In genomic region chr7:87882538-87882937, GRCh38 we compare ENCODE assay signal across 16 cellular contexts. TPM values are rescaled to one million over a fixed set of nuclear protein-coding genes. Genes with fewer than 3 reads are reported as not detected.
DNase-seq lines count a peak whose midpoint lies in the region; ATAC-seq and TF ChIP-seq lines count a peak whose summit lies in the region.
"Had no signal": no experiment of that assay in that cellular context is flagged by ENCODE, and none has a peak within 500 bp of the region (broad histone marks: within the 10 kb centered on the region; RNA-seq: fewer than 3 reads in every experiment).

No MANE protein-coding gene starts in this region.

- peaks cover 94% of the 10 kb centered on the region for H3K36me3 Mint-ChIP-seq in activated T-helper 17 cell treated with anti-CD3 and anti-CD28 coated beads, Interleukin-2, amount 50 U/mL, for 72 hours (ENCODE audit: low read depth)

- intact Hi-C loops in heart left ventricle (cut with DNase I): loop anchor here in 6 of 10 donors (10.0 kb wide), 2 partner anchors 378 to 568 kb away; no protein-coding TSS in a partner anchor

- no peak for TF ChIP-seq POLR2A in heart left ventricle (IDR thresholded peaks at IDR 0.05)

- H3K4me1 ChIP-seq in DOHH2 (ENCODE audit: control insufficient read depth, low read length) (peaks cover 46% of the 10 kb centered on the region), Loucy (ENCODE audit: insufficient read depth, low read length, poor library complexity, severe bottlenecking) (peaks cover 62% of the 10 kb centered on the region), heart left ventricle (peaks cover 0 to 12% (median 6%) of the 10 kb centered on the region in 12 donors)

- H3F3A ChIP-seq in DOHH2 (ENCODE audit: control insufficient read depth, insufficient read depth) (peaks cover 29% of the 10 kb centered on the region), Loucy (ENCODE audit: low read depth) (peaks cover 3% of the 10 kb centered on the region; the same call in 1 of the 2 replicates)

- no peak overlapping the region for H3K4me3 Mint-ChIP-seq in activated T-helper 17 cell treated with anti-CD3 and anti-CD28 coated beads, Interleukin-2, amount 50 U/mL, for 72 hours
- H3K4me3 Mint-ChIP-seq: B cell; CD8-positive, alpha-beta T cell; H9; IgD-negative memory B cell had no signal

- H3K9ac ChIP-seq in Loucy (ENCODE audit: low read depth, low read length, poor library complexity, severe bottlenecking): peak overlapping the region; percentile 37
- H3K9ac ChIP-seq: BLaER1 treated with 17β-estradiol and CSF1 and Interleukin-3, amounts not matched to agents 10 nM and 100 nM had no signal

- WGBS in heart left ventricle, 4 donors: 81 to 88% (median 83%) methylated on average over 2 of the region's 2 CpGs

- H3K4me2 ChIP-seq in DOHH2 (ENCODE audit: low read length) (peak overlapping the region; percentile 12; the same call in 1 of the 2 replicates), Loucy (ENCODE audit: low read depth, low read length, poor library complexity, severe bottlenecking) (peak overlapping the region; percentile 96)
- H3K4me2 ChIP-seq: BLaER1 treated with 17β-estradiol and CSF1 and Interleukin-3, amounts not matched to agents 10 nM and 100 nM had no signal

- H3K27me3 Mint-ChIP-seq in activated T-helper 17 cell treated with anti-CD3 and anti-CD28 coated beads, Interleukin-2, amount 50 U/mL, for 72 hours: no peaks in the 10 kb centered on the region
- H3K27me3 Mint-ChIP-seq: B cell, IgD-negative memory B cell had no signal

- no peaks in the 10 kb centered on the region for H3K9me3 ChIP-seq in DOHH2 (ENCODE audit: control insufficient read depth, insufficient read depth, low read length)
- H3K9me3 ChIP-seq in Loucy (ENCODE audit: insufficient read depth, low read depth, low read length): no peaks in the 10 kb centered on the region
- no peaks in the 10 kb centered on the region for H3K9me3 ChIP-seq in heart left ventricle
- H3K9me3 ChIP-seq: BLaER1 treated with 17β-estradiol and CSF1 and Interleukin-3, amounts not matched to agents 10 nM and 100 nM had no signal

- TF ChIP-seq CTCF in DOHH2 (IDR thresholded peaks at IDR 0.05; ENCODE audit: low read depth, low read length, poor library complexity, severe bottlenecking): no peak
- TF ChIP-seq CTCF in Loucy (conservative IDR thresholded peaks at IDR 0.05; ENCODE audit: low read length): no peak
- TF ChIP-seq CTCF in heart left ventricle (IDR thresholded peaks at IDR 0.05): no peak

- peaks cover 18% of the 10 kb centered on the region for H3K4me1 Mint-ChIP-seq in activated T-helper 17 cell treated with anti-CD3 and anti-CD28 coated beads, Interleukin-2, amount 50 U/mL, for 72 hours

- no peaks in the 10 kb centered on the region for H3K27me3 ChIP-seq in DOHH2 (ENCODE audit: control insufficient read depth, low read length)
- no peaks in the 10 kb centered on the region for H3K27me3 ChIP-seq in Loucy (ENCODE audit: insufficient read depth, low read length, poor library complexity, severe bottlenecking)
- no peaks in the 10 kb centered on the region for H3K27me3 ChIP-seq in heart left ventricle
- H3K27me3 ChIP-seq: BLaER1 treated with 17β-estradiol and CSF1 and Interleukin-3, amounts not matched to agents 10 nM and 100 nM had no signal

- H3K27ac Mint-ChIP-seq in activated T-helper 17 cell treated with anti-CD3 and anti-CD28 coated beads, Interleukin-2, amount 50 U/mL, for 72 hours: peak overlapping the region; percentile 67
- H3K27ac Mint-ChIP-seq: B cell, H9, IgD-negative memory B cell had no signal

- no peak overlapping the region for H2AFZ ChIP-seq in Loucy (ENCODE audit: low read length)

- H3K36me3 ChIP-seq in DOHH2 (ENCODE audit: control insufficient read depth, low read length) (peaks cover 97% of the 10 kb centered on the region), Loucy (ENCODE audit: insufficient read depth, low read length) (peaks cover 26% of the 10 kb centered on the region), heart left ventricle (peaks cover 0 to 24% (median 2%) of the 10 kb centered on the region in 9 donors)

- H3K79me2 ChIP-seq in DOHH2 (ENCODE audit: control insufficient read depth, low read length): peaks cover 95% of the 10 kb centered on the region
- H3K79me2 ChIP-seq in Loucy (ENCODE audit: insufficient read depth, low read length): peaks cover 96% of the 10 kb centered on the region

- H3K27ac ChIP-seq in DOHH2 (ENCODE audit: low read depth, low read length) (no peak overlapping the region), heart left ventricle (no peak overlapping the region)
- H3K27ac ChIP-seq: BLaER1 treated with 17β-estradiol and CSF1 and Interleukin-3, amounts not matched to agents 10 nM and 100 nM had no signal

- H3K9me3 Mint-ChIP-seq in activated T-helper 17 cell treated with anti-CD3 and anti-CD28 coated beads, Interleukin-2, amount 50 U/mL, for 72 hours: no peaks in the 10 kb centered on the region
- H3K9me3 Mint-ChIP-seq: CD8-positive, alpha-beta T cell; H9; IgD-negative memory B cell had no signal

- H3K9me2 ChIP-seq in DOHH2 (replicated peaks; ENCODE audit: control insufficient read depth, low read length): no peaks in the 10 kb centered on the region
- H3K9me2 ChIP-seq in Loucy (replicated peaks; ENCODE audit: low read depth, low read length): no peaks in the 10 kb centered on the region

- ATAC-seq in activated T-helper 17 cell treated with anti-CD3 and anti-CD28 coated beads, Interleukin-2, amount 50 U/mL, for 72 hours (replicated peaks): no peak
- ATAC-seq in heart left ventricle: no peak
- ATAC-seq: CD8-positive, alpha-beta T cell; HepG2 had no signal

- H4K20me1 ChIP-seq in DOHH2 (ENCODE audit: control insufficient read depth, insufficient read depth, low read depth, low read length) (peaks cover 27% of the 10 kb centered on the region), Loucy (ENCODE audit: insufficient read depth, low read length, poor library complexity, severe bottlenecking) (peaks cover 93% of the 10 kb centered on the region)

- H3K4me3 ChIP-seq in DOHH2 (ENCODE audit: low read length): no peak overlapping the region
- H3K4me3 ChIP-seq in Loucy (ENCODE audit: low read length, poor library complexity, severe bottlenecking): peak overlapping the region; percentile 99
- no peak overlapping the region for H3K4me3 ChIP-seq in heart left ventricle
- H3K4me3 ChIP-seq: BLaER1 treated with 17β-estradiol and CSF1 and Interleukin-3, amounts not matched to agents 10 nM and 100 nM had no signal

- DNase-seq in NCI-H1105 (lab: John Stamatoyannopoulos, UW): no peak
- no peak for DNase-seq in heart left ventricle
- DNase-seq in dermis blood vessel endothelial cell: no peak
- DNase-seq: Calu3; CD8-positive, alpha-beta T cell; DMS79 treated with DMSO at 0.1 percent for 48 hours; GOT3; H9; KBM-7 had no signal

RNA-seq across cellular contexts. Expression of gene DBF4, which starts 6.2 kb away (rescaled TPM):
- 10 to 100 TPM; 50.8 to 76.4 TPM for total RNA-seq in activated T-helper 17 cell treated with anti-CD3 and anti-CD28 coated beads, Interleukin-2, amount 50 U/mL, for 72 hours
- total RNA-seq in heart left ventricle (1 to 10 TPM; 1.0 to 7.8 (median 2.8) TPM), dermis blood vessel endothelial cell (13.8 and 28.6 TPM in 2 replicates)
- 1 to 10 TPM; 1.2 to 2.4 TPM for polyA plus RNA-seq in heart left ventricle

RNA-seq across cellular contexts. Expression of gene SLC25A40, which starts 6.4 kb away (rescaled TPM):
- 10 to 100 TPM; 45.1 to 47.1 TPM for total RNA-seq in activated T-helper 17 cell treated with anti-CD3 and anti-CD28 coated beads, Interleukin-2, amount 50 U/mL, for 72 hours
- total RNA-seq in heart left ventricle (10 to 100 TPM; 11.0 to 29.1 (median 22.6) TPM), dermis blood vessel endothelial cell (7.5 and 12.7 TPM in 2 replicates)
- 1 to 10 TPM; 6.0 to 9.0 TPM for polyA plus RNA-seq in heart left ventricle

RNA-seq across cellular contexts. Expression of gene ADAM22, which starts 51.5 kb away (rescaled TPM):
- under 1 TPM; 0.32 to 0.82 TPM for total RNA-seq in activated T-helper 17 cell treated with anti-CD3 and anti-CD28 coated beads, Interleukin-2, amount 50 U/mL, for 72 hours
- total RNA-seq in heart left ventricle (1 to 10 TPM in 6 of 9 donors, under 1 TPM in 3; 0.75 to 3.4 (median 1.5) TPM), dermis blood vessel endothelial cell (1.1 and 2.0 TPM in 2 replicates)
- under 1 TPM; 0.27 to 0.73 TPM for polyA plus RNA-seq in heart left ventricle
